Comparison of ENCODE assay signal across 17 cellular contexts in genomic region chr1:188489336-188490112, GRCh38.
A peak's percentile ranks its signal among the peaks of the same experiment; 100 is the strongest.
DNase-seq lines count a peak whose midpoint lies in the region; FAIRE-seq lines count a peak whose summit lies in the region.
"Had no signal": no experiment of that assay in that cellular context is flagged by ENCODE, and none has a peak within 500 bp of the region (broad histone marks: within the 10 kb centered on the region; RNA-seq: fewer than 3 reads in every experiment).

No MANE protein-coding gene starts in this region.

- no peaks in the 10 kb centered on the region for H3K4me1 Mint-ChIP-seq in activated CD4-positive, alpha-beta memory T cell treated with anti-CD3 and anti-CD28 coated beads for 36 hours (ENCODE audit: low read depth)
- H3K4me1 Mint-ChIP-seq: activated CD4-positive, alpha-beta T cell treated with anti-CD3 and anti-CD28 coated beads for 36 hours; B cell had no signal

- no peaks in the 10 kb centered on the region for H3K9me3 ChIP-seq in adipocyte (ENCODE audit: control insufficient read depth, low read length)
- H3K9me3 ChIP-seq: neutrophil had no signal

- no peaks in the 10 kb centered on the region for H3K36me3 ChIP-seq in adipocyte (ENCODE audit: control insufficient read depth, insufficient read depth, low read length, severe bottlenecking)
- H3K36me3 ChIP-seq: neutrophil had no signal

- H3K27me3 ChIP-seq in adipocyte (replicated peaks; ENCODE audit: control insufficient read depth, insufficient read depth, low read length): no peaks in the 10 kb centered on the region
- H3K27me3 ChIP-seq: neutrophil had no signal

- peak; percentile 63 for DNase-seq in Caki2 (ENCODE audit: low read depth)
- DNase-seq in HTR-8/SVneo (ENCODE audit: insufficient read length, low spot score): peak; percentile 37
- DNase-seq in adipocyte (ENCODE audit: low read depth): peak; percentile 57
- peak; percentile 22 for DNase-seq in iris pigment epithelial cell (ENCODE audit: low read depth)
- no peak for DNase-seq in activated CD4-positive, alpha-beta memory T cell treated with anti-CD3 and anti-CD28 coated beads for 36 hours
- no peak for DNase-seq in NCI-H146 (lab: John Stamatoyannopoulos, UW)
- DNase-seq in activated effector memory CD4-positive, alpha-beta T cell treated with Interleukin-2 at 50 U/mL for 16 hours: no peak
- no peak for DNase-seq in NCI-H2171 treated with DMSO at 0.1 percent for 48 hours (lab: John Stamatoyannopoulos, UW)
- DNase-seq: activated CD4-positive, alpha-beta T cell treated with anti-CD3 and anti-CD28 coated beads for 36 hours; central memory CD4-positive, alpha-beta T cell; foreskin melanocyte; left cardiac atrium; NCI-H1105; NCI-H526 treated with DMSO at 0.1 percent for 48 hours had no signal

- no peak overlapping the region for H3K9ac ChIP-seq in adipocyte (ENCODE audit: low read length)

- intact Hi-C loops in activated CD4-positive, alpha-beta memory T cell treated with anti-CD3 and anti-CD28 coated beads for 36 hours (cut with micrococcal nuclease): no loop called here

- CTCF ChIA-PET in activated CD4-positive, alpha-beta memory T cell treated with anti-CD3 and anti-CD28 coated beads for 36 hours (lab: Charles Lee): no interaction called here

- POLR2A ChIA-PET in activated CD4-positive, alpha-beta memory T cell treated with anti-CD3 and anti-CD28 coated beads for 36 hours (lab: Charles Lee): no interaction called here

- no peaks in the 10 kb centered on the region for H3K36me3 Mint-ChIP-seq in activated CD4-positive, alpha-beta memory T cell treated with anti-CD3 and anti-CD28 coated beads for 36 hours

- H3K4me1 ChIP-seq in adipocyte (ENCODE audit: control insufficient read depth, insufficient read depth, low read length): no peaks in the 10 kb centered on the region

- peak; percentile 67 for FAIRE-seq in HTR-8/SVneo (lab: Jason Lieb, UNC)

- in situ Hi-C loops in Caki2 (cut with HindIII; ENCODE audit: low pct_unique_long_range_greater_than_20kb, low sequenced_read_pairs): no loop called here

- no peak overlapping the region for H3K27ac Mint-ChIP-seq in activated CD4-positive, alpha-beta memory T cell treated with anti-CD3 and anti-CD28 coated beads for 36 hours
- H3K27ac Mint-ChIP-seq: activated CD4-positive, alpha-beta T cell treated with anti-CD3 and anti-CD28 coated beads for 36 hours; activated T-helper 1 cell treated with anti-CD3 and anti-CD28 coated beads, Interleukin-12 subunit alpha, Interleukin-12 subunit beta, Interleukin-2, Interleukin-4 antibody, amounts not matched to agents 30 ng/mL and 10 ng/mL and 1 ng/mL, durations not matched to agents 14 hours and 24 hours and 36 hours; B cell had no signal

- H3K27me3 Mint-ChIP-seq in activated CD4-positive, alpha-beta memory T cell treated with anti-CD3 and anti-CD28 coated beads for 36 hours: no peaks in the 10 kb centered on the region
- H3K27me3 Mint-ChIP-seq: activated CD4-positive, alpha-beta T cell treated with anti-CD3 and anti-CD28 coated beads for 36 hours; B cell had no signal

- no peak overlapping the region for H3K4me3 Mint-ChIP-seq in activated CD4-positive, alpha-beta memory T cell treated with anti-CD3 and anti-CD28 coated beads for 36 hours
- H3K4me3 Mint-ChIP-seq: activated CD4-positive, alpha-beta T cell treated with anti-CD3 and anti-CD28 coated beads for 36 hours; activated T-helper 1 cell treated with anti-CD3 and anti-CD28 coated beads, Interleukin-12 subunit alpha, Interleukin-12 subunit beta, Interleukin-2, Interleukin-4 antibody, amounts not matched to agents 30 ng/mL and 10 ng/mL and 1 ng/mL, durations not matched to agents 14 hours and 24 hours and 36 hours; B cell had no signal

- peaks cover 6% of the 10 kb centered on the region for H3K9me3 Mint-ChIP-seq in activated CD4-positive, alpha-beta memory T cell treated with anti-CD3 and anti-CD28 coated beads for 36 hours

- no peak overlapping the region for H3K4me3 ChIP-seq in adipocyte (ENCODE audit: low read length)

Comparison
In these comparisons a context has a peak if more than half of its experiments do, and no peak if none do; other contexts are left out.
1. DNase-seq: peak in Caki2 (single experiment), HTR-8/SVneo (single experiment), adipocyte (single experiment) and iris pigment epithelial cell (single experiment); none in activated CD4-positive, alpha-beta memory T cell treated with anti-CD3 and anti-CD28 coated beads for 36 hours (single experiment), NCI-H146 (single experiment), activated effector memory CD4-positive, alpha-beta T cell treated with Interleukin-2 at 50 U/mL for 16 hours (single experiment) and NCI-H2171 treated with DMSO at 0.1 percent for 48 hours (single experiment).